Comparison of ENCODE assay signal across 24 cellular contexts in genomic region chr3:12773030-12773723, GRCh38. TPM values are rescaled to one million over a fixed set of nuclear protein-coding genes. Genes with fewer than 3 reads are reported as not detected.
A peak's percentile ranks its signal among the peaks of the same experiment; 100 is the strongest.
DNase-seq lines count a peak whose midpoint lies in the region; ATAC-seq and TF ChIP-seq lines count a peak whose summit lies in the region.
"Had no signal": no experiment of that assay in that cellular context is flagged by ENCODE, and none has a peak within 500 bp of the region (broad histone marks: within the 10 kb centered on the region; RNA-seq: fewer than 3 reads in every experiment).

No MANE protein-coding gene starts in this region.

- no peak overlapping the region for H3K4me2 ChIP-seq in IMR-90 (ENCODE audit: low read depth, low read length)
- H3K4me2 ChIP-seq in parathyroid adenoma (ENCODE audit: low read length): no peak overlapping the region
- H3K4me2 ChIP-seq: SK-N-SH had no signal

- TF ChIP-seq POLR2A in IMR-90 (IDR thresholded peaks at IDR 0.05; ENCODE audit: low read depth, low read length): no peak

- H2AK5ac ChIP-seq in IMR-90 (ENCODE audit: low read depth, low read length): no peak overlapping the region

- no peak overlapping the region; a peak in 1 of 4 replicates for H4K8ac ChIP-seq in IMR-90 (ENCODE audit: low read depth in 2 of 2, low read length in 2 of 2)

- H3K4me1 Mint-ChIP-seq in activated T-cell treated with anti-CD3 and anti-CD28 coated beads, Interleukin-2, amount 50 U/mL, for 72 hours (ENCODE audit: low read depth): no peaks in the 10 kb centered on the region

- H2AFZ ChIP-seq in IMR-90 (replicated peaks; ENCODE audit: low read length, poor library complexity): no peak overlapping the region
- peak overlapping the region; percentile 30 for H2AFZ ChIP-seq in parathyroid adenoma

- no CpG with 5 or more reads among the region's 2 CpGs for WGBS in IMR-90 (ENCODE audit: extremely low coverage in 2 of 2, insufficient read length in 1 of 2), 2 experiments

- no TSS peak for BruUV-seq in IMR-90 (replicated peaks; lab: Mats Ljungman, UMichigan)

- H3K36me3 ChIP-seq in IMR-90 (ENCODE audit: control insufficient read depth, insufficient read depth, low read length): no peaks in the 10 kb centered on the region
- no peaks in the 10 kb centered on the region for H3K36me3 ChIP-seq in parathyroid adenoma (ENCODE audit: control insufficient read depth, insufficient read depth, low read length)
- no peaks in the 10 kb centered on the region for H3K36me3 ChIP-seq in H7 (replicated peaks; ENCODE audit: control insufficient read depth, insufficient read depth, low read length)
- H3K36me3 ChIP-seq in effector memory CD4-positive, alpha-beta T cell (ENCODE audit: control insufficient read depth, insufficient read depth, low read length): no peaks in the 10 kb centered on the region
- H3K36me3 ChIP-seq: Peyer's patch had no signal

- no peaks in the 10 kb centered on the region for H4K20me1 ChIP-seq in IMR-90 (ENCODE audit: insufficient read depth, low read length)

- no peaks in the 10 kb centered on the region for H3K79me2 ChIP-seq in parathyroid adenoma

- CTCF ChIA-PET in IMR-90 (lab: Yijun Ruan, JAX): no interaction called here

- H3K4me1 ChIP-seq in IMR-90 (ENCODE audit: control insufficient read depth, insufficient read depth, low read length) (no peaks in the 10 kb centered on the region), parathyroid adenoma (no peaks in the 10 kb centered on the region)
- no peaks in the 10 kb centered on the region for H3K4me1 ChIP-seq in effector memory CD4-positive, alpha-beta T cell (ENCODE audit: control insufficient read depth, insufficient read depth, low read length, poor library complexity, severe bottlenecking)
- H3K4me1 ChIP-seq: Peyer's patch had no signal

- in situ Hi-C loops in IMR-90 (cut with MboI; ENCODE audit: low sequenced_read_pairs): no loop called here

- peaks cover 5% of the 10 kb centered on the region for H3K27me3 Mint-ChIP-seq in activated T-cell treated with anti-CD3 and anti-CD28 coated beads, Interleukin-2, amount 50 U/mL, for 72 hours (ENCODE audit: low read depth)
- H3K27me3 Mint-ChIP-seq: IgD-negative memory B cell had no signal

- no peak overlapping the region for H2BK20ac ChIP-seq in IMR-90 (ENCODE audit: low read depth, low read length)

- H2BK15ac ChIP-seq in IMR-90 (ENCODE audit: low read depth, low read length): no peak overlapping the region

- no peak overlapping the region for H3K4ac ChIP-seq in IMR-90 (ENCODE audit: low read depth, low read length)

- intact Hi-C loops in IMR-90 (cut with micrococcal nuclease): no loop called here

- no peak overlapping the region for H3K56ac ChIP-seq in IMR-90 (ENCODE audit: extremely low read depth, insufficient read depth, low read length)

- peak overlapping the region; percentile 53; the same call in 1 of the 2 replicates for H4K5ac ChIP-seq in IMR-90 (ENCODE audit: low read depth, low read length)

- H4K91ac ChIP-seq in IMR-90 (ENCODE audit: insufficient read depth, low read depth, low read length): no peak overlapping the region

- ATAC-seq in activated T-cell treated with anti-CD3 and anti-CD28 coated beads, Interleukin-2, amount 50 U/mL, for 72 hours (replicated peaks in 1 of 2): no peak
- 0 out of 2 replicates have a peak, but pooled peaks have one; percentile 11 for ATAC-seq in IMR-90 (ENCODE audit: low read depth)

- H3K79me1 ChIP-seq in IMR-90 (ENCODE audit: low read depth in 1 of 2, low read length in 2 of 2): no peaks in the 10 kb centered on the region

- no peaks in the 10 kb centered on the region for H3K36me3 Mint-ChIP-seq in activated T-cell treated with anti-CD3 and anti-CD28 coated beads, Interleukin-2, amount 50 U/mL, for 72 hours (ENCODE audit: insufficient read depth in 2 of 2)
- H3K36me3 Mint-ChIP-seq: CD4-positive, CD25-positive, alpha-beta regulatory T cell had no signal

- H3K27ac ChIP-seq in IMR-90 (ENCODE audit: insufficient read depth, low read length) (no peak overlapping the region), parathyroid adenoma (no peak overlapping the region)
- H3K27ac ChIP-seq in effector memory CD4-positive, alpha-beta T cell (ENCODE audit: insufficient read depth, low read length, poor library complexity, severe bottlenecking): no peak overlapping the region
- H3K27ac ChIP-seq: Peyer's patch had no signal

- peaks cover 2% of the 10 kb centered on the region; the same call in 1 of the 2 replicates for H3K9me3 ChIP-seq in IMR-90 (ENCODE audit: control insufficient read depth, insufficient read depth, low read length)
- no peaks in the 10 kb centered on the region for H3K9me3 ChIP-seq in parathyroid adenoma (ENCODE audit: control insufficient read depth, low read length)
- no peaks in the 10 kb centered on the region for H3K9me3 ChIP-seq in effector memory CD4-positive, alpha-beta T cell (ENCODE audit: control insufficient read depth, low read length)
- H3K9me3 ChIP-seq: Peyer's patch, SK-N-SH had no signal

- no peak overlapping the region for H2BK120ac ChIP-seq in IMR-90 (ENCODE audit: low read depth, low read length)

- TF ChIP-seq CTCF in IMR-90 (conservative IDR thresholded peaks at IDR 0.05; ENCODE audit: low read depth, low read length) (no peak), parathyroid adenoma (IDR thresholded peaks at IDR 0.05) (no peak)

- H3K27me3 ChIP-seq in IMR-90 (ENCODE audit: control insufficient read depth, insufficient read depth, low read length): peaks cover 10% of the 10 kb centered on the region
- no peaks in the 10 kb centered on the region for H3K27me3 ChIP-seq in parathyroid adenoma (ENCODE audit: control insufficient read depth, insufficient read depth, low read length)
- H3K27me3 ChIP-seq in H7 (ENCODE audit: control insufficient read depth, insufficient read depth, low read length): peaks cover 2% of the 10 kb centered on the region; the same call in 1 of the 2 replicates
- H3K27me3 ChIP-seq in effector memory CD4-positive, alpha-beta T cell (replicated peaks; ENCODE audit: control insufficient read depth, insufficient read depth, low read length, poor library complexity, severe bottlenecking): no peaks in the 10 kb centered on the region
- H3K27me3 ChIP-seq: Peyer's patch had no signal

- peak overlapping the region; percentile 25 for H3K27ac Mint-ChIP-seq in activated T-cell treated with anti-CD3 and anti-CD28 coated beads, Interleukin-2, amount 50 U/mL, for 72 hours
- H3K27ac Mint-ChIP-seq: CD4-positive, CD25-positive, alpha-beta regulatory T cell; IgD-negative memory B cell had no signal

- POLR2A ChIA-PET in IMR-90 (lab: Charles Lee; ENCODE audit: unreplicated experiment): no interaction called here

- H3K9ac ChIP-seq in IMR-90 (ENCODE audit: low read depth, low read length) (no peak overlapping the region), parathyroid adenoma (no peak overlapping the region)
- H3K9ac ChIP-seq: SK-N-SH had no signal

- H3K4me3 ChIP-seq in IMR-90 (ENCODE audit: insufficient read depth, low read depth, low read length) (no peak overlapping the region), parathyroid adenoma (ENCODE audit: low read depth, low read length) (no peak overlapping the region), H7 (ENCODE audit: insufficient read depth, low read depth, low read length) (no peak overlapping the region)
- no peak overlapping the region for H3K4me3 ChIP-seq in effector memory CD4-positive, alpha-beta T cell (ENCODE audit: insufficient read depth, low read depth, low read length, poor library complexity, severe bottlenecking)
- H3K4me3 ChIP-seq: Peyer's patch had no signal

- no peak overlapping the region for H3K14ac ChIP-seq in IMR-90 (replicated peaks; ENCODE audit: low read depth, low read length)

- H3K18ac ChIP-seq in IMR-90 (ENCODE audit: low read depth, low read length): peak overlapping the region; percentile 25; the same call in 1 of the 2 replicates

- peaks cover 0 to 1% of the 10 kb centered on the region in 2 donors for H3K9me3 Mint-ChIP-seq in activated T-cell treated with anti-CD3 and anti-CD28 coated beads, Interleukin-2, amount 50 U/mL, for 72 hours

- H2BK5ac ChIP-seq in IMR-90 (ENCODE audit: low read depth, low read length, poor library complexity, severe bottlenecking): no peak overlapping the region

- dilution Hi-C loops in IMR-90 (cut with HindIII; ENCODE audit: low sequenced_read_pairs, unreplicated experiment): no loop called here

- TF ChIP-seq RAD21 in IMR-90 (IDR thresholded peaks at IDR 0.05; ENCODE audit: low read length): no peak

- no peak overlapping the region for H3K23ac ChIP-seq in IMR-90 (ENCODE audit: low read depth, low read length)

- no peaks in the 10 kb centered on the region for H3K9me1 ChIP-seq in IMR-90 (ENCODE audit: insufficient read depth, low read length)

- no peak overlapping the region for H3K4me3 Mint-ChIP-seq in activated T-cell treated with anti-CD3 and anti-CD28 coated beads, Interleukin-2, amount 50 U/mL, for 72 hours
- H3K4me3 Mint-ChIP-seq: CD4-positive, CD25-positive, alpha-beta regulatory T cell had no signal

- DNase-seq in activated T-cell treated with anti-CD3 and anti-CD28 coated beads, Interleukin-2, amount 50 U/mL, for 72 hours: no peak
- DNase-seq in activated T-cell treated with anti-CD3 and anti-CD28 coated beads for 4 hours (no peak), IMR-90 (no peak), RPMI8226 (peak; percentile 37), H7 (no peak), amniotic stem cell (lab: John Stamatoyannopoulos, UW) (no peak)
- no peak for DNase-seq in effector memory CD4-positive, alpha-beta T cell
- DNase-seq: 8988T; ACHN; GOT3; HCEC 1CT; MV-4-11; NCI-H1105 treated with DMSO at 0.1 percent for 48 hours; NCI-H146; NCI-H1930; NCI-H446 treated with DMSO at 0.1 percent for 48 hours; NCI-H526; NK-92 treated with Interleukin-12 subunit alpha and Interleukin-12 subunit beta, amount 100 ng/mL, for 24 hours; Peyer's patch; SK-N-SH; SW 1271 had no signal

- H2AK9ac ChIP-seq in IMR-90 (replicated peaks; ENCODE audit: low read depth, low read length, poor library complexity): no peak overlapping the region

TF ChIP-seq in IMR-90, 13 proteins besides CTCF, POLR2A, EP300 and RAD21 (continues in another document):
- TF ChIP-seq CEBPB (IDR thresholded peaks at IDR 0.05; ENCODE audit: low read depth, low read length): no peak
- no peak for TF ChIP-seq MXI1 (IDR thresholded peaks at IDR 0.05; ENCODE audit: borderline replicate concordance, low read depth, low read length)
- TF ChIP-seq RCOR1 (IDR thresholded peaks at IDR 0.05; ENCODE audit: insufficient replicate concordance, low read length): no peak

RNA-seq across cellular contexts. Expression of gene TMEM40, which starts 14.1 kb away (rescaled TPM):
- not detected for total RNA-seq in activated T-cell treated with anti-CD3 and anti-CD28 coated beads, Interleukin-2, amount 50 U/mL, for 72 hours
- total RNA-seq in IMR-90 (2012; rRNA removed): not detected in 2 replicates
- 0.27 and 0.29 TPM in 2 replicates for polyA plus RNA-seq in IMR-90 (2012; rRNA removed)
- polyA plus RNA-seq in IMR-90 (2012; cell fraction: cytosol; rRNA removed): 0.14 and 0.24 TPM in 2 replicates
- 0.13 and 0.24 TPM in 2 replicates for polyA plus RNA-seq in IMR-90 (2012; cell fraction: nucleus; rRNA removed; ENCODE audit: low replicate concordance)
- total RNA-seq in H7 (2014; rRNA removed; shearing (Covaris generic)): 1.8 TPM in 1 of 2 replicates, not detected in the other
- total RNA-seq: Peyer's patch had no signal
- polyA plus RNA-seq: CD4-positive, CD25-positive, alpha-beta regulatory T cell had no signal

RNA-seq across cellular contexts. Expression of gene CAND2, which starts 23.3 kb away (rescaled TPM):
- 1 to 10 TPM; 1.2 to 1.8 TPM for total RNA-seq in activated T-cell treated with anti-CD3 and anti-CD28 coated beads, Interleukin-2, amount 50 U/mL, for 72 hours
- 2.5 and 2.9 TPM in 2 replicates for total RNA-seq in IMR-90 (2012; rRNA removed)
- polyA plus RNA-seq in IMR-90 (2012; rRNA removed): 4.9 and 5.7 TPM in 2 replicates
- 4.3 and 7.4 TPM in 2 replicates for polyA plus RNA-seq in IMR-90 (2012; cell fraction: cytosol; rRNA removed)
- 11.5 and 21.5 TPM in 2 replicates for polyA plus RNA-seq in IMR-90 (2012; cell fraction: nucleus; rRNA removed; ENCODE audit: low replicate concordance)
- 16.7 and 17.4 TPM in 2 replicates for total RNA-seq in H7 (2014; rRNA removed; shearing (Covaris generic))
